In the genomic region with DNA sequence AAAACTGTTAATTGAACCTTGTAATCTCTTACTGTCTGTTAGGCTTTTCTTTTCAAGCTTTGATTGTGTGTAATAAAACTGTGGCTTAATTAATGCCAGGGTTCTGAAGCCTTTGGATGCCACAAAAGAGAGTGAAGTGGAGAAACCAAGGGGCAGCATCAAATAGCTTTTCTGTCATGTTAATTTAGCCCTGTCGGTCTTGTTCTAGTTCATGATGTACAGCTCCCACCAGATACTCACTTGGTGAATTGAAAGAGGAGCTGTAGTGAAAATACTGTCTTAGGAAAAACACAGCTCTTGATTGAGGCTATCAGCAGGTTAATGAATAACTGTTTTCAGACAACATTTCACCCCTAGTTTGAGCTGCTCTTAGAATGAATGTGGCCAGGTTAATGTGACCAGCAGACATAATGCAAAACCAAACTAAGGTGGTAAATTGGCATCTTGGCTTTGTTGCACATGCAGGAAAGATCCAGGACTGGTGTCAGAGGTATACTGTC, we compare ENCODE assay signal across 19 cellular contexts.
"Had no signal": no experiment of that assay in that cellular context is flagged by ENCODE, and none has a peak within 500 bp of the region (broad histone marks: within the 10 kb centered on the region; RNA-seq: fewer than 3 reads in every experiment).

No MANE protein-coding gene starts in this region.

- H3K4me3 Mint-ChIP-seq: activated CD4-positive, alpha-beta memory T cell treated with anti-CD3 and anti-CD28 coated beads, Interleukin-2, amount 10 ng/mL, durations not matched to agents 7 days and 5 days; activated CD4-positive, alpha-beta T cell treated with anti-CD3 and anti-CD28 coated beads for 36 hours; activated naive CD8-positive, alpha-beta T cell treated with anti-CD3 and anti-CD28 coated beads for 36 hours; dendritic cell treated with granulocyte-macrophage colony-stimulating factor and Interleukin-4, amounts not matched to agents 40 ng/mL and 50 ng/mL, for 4 days; effector memory CD8-positive, alpha-beta T cell; nephron progenitor cell; T-cell had no signal

- H3K27me3 ChIP-seq: transverse colon had no signal

- H3K27ac ChIP-seq: left ventricle myocardium inferior, transverse colon, VCaP had no signal

- ATAC-seq: activated CD4-positive, alpha-beta T cell treated with anti-CD3 and anti-CD28 coated beads for 36 hours; effector memory CD8-positive, alpha-beta T cell; T-cell had no signal

- H3K36me3 ChIP-seq: left ventricle myocardium inferior, transverse colon had no signal

- DNase-seq: activated CD4-positive, alpha-beta memory T cell treated with anti-CD3 and anti-CD28 coated beads, Interleukin-2, amount 10 ng/mL, durations not matched to agents 7 days and 5 days; activated CD4-positive, alpha-beta T cell treated with anti-CD3 and anti-CD28 coated beads for 36 hours; activated gamma-delta T cell treated with Interleukin-2 at 50 U/mL for 16 hours; activated naive CD8-positive, alpha-beta T cell treated with anti-CD3 and anti-CD28 coated beads for 36 hours; activated T-cell treated with anti-CD3 and anti-CD28 coated beads, Interleukin-2, amount 50 U/mL, for 48 hours; anterior cingulate cortex; cerebellar nuclear complex; effector memory CD8-positive, alpha-beta T cell; left ventricle myocardium inferior; mesenchymal stem cell; nephron progenitor cell; stimulated activated CD4-positive, alpha-beta T cell treated with anti-CD3 and anti-CD28 coated beads, Interleukin-1b, Interleukin-23, amount 100 ng/mL, for 48 hours; stimulated activated naive CD4-positive, alpha-beta T cell; substantia nigra; T-cell; T1000; transverse colon had no signal

- H3K9me3 ChIP-seq: left ventricle myocardium inferior, transverse colon had no signal

- H3K27ac Mint-ChIP-seq: activated CD4-positive, alpha-beta memory T cell treated with anti-CD3 and anti-CD28 coated beads, Interleukin-2, amount 10 ng/mL, durations not matched to agents 7 days and 5 days; activated CD4-positive, alpha-beta T cell treated with anti-CD3 and anti-CD28 coated beads for 36 hours; activated naive CD8-positive, alpha-beta T cell treated with anti-CD3 and anti-CD28 coated beads for 36 hours; dendritic cell treated with granulocyte-macrophage colony-stimulating factor and Interleukin-4, amounts not matched to agents 40 ng/mL and 50 ng/mL, for 4 days; effector memory CD8-positive, alpha-beta T cell; nephron progenitor cell; T-cell had no signal

- H3K4me1 ChIP-seq: transverse colon had no signal

- H3K9me3 Mint-ChIP-seq: activated CD4-positive, alpha-beta memory T cell treated with anti-CD3 and anti-CD28 coated beads, Interleukin-2, amount 10 ng/mL, durations not matched to agents 7 days and 5 days; activated naive CD8-positive, alpha-beta T cell treated with anti-CD3 and anti-CD28 coated beads for 36 hours; dendritic cell treated with granulocyte-macrophage colony-stimulating factor and Interleukin-4, amounts not matched to agents 40 ng/mL and 50 ng/mL, for 4 days; effector memory CD8-positive, alpha-beta T cell; nephron progenitor cell; T-cell had no signal

- H3K27me3 Mint-ChIP-seq: activated CD4-positive, alpha-beta memory T cell treated with anti-CD3 and anti-CD28 coated beads, Interleukin-2, amount 10 ng/mL, durations not matched to agents 7 days and 5 days; activated CD4-positive, alpha-beta T cell treated with anti-CD3 and anti-CD28 coated beads for 36 hours; activated naive CD8-positive, alpha-beta T cell treated with anti-CD3 and anti-CD28 coated beads for 36 hours; dendritic cell treated with granulocyte-macrophage colony-stimulating factor and Interleukin-4, amounts not matched to agents 40 ng/mL and 50 ng/mL, for 4 days; effector memory CD8-positive, alpha-beta T cell; T-cell had no signal

- H3K4me3 ChIP-seq: left ventricle myocardium inferior, transverse colon had no signal
